ENCODE assay signal across 13 cellular contexts in the genomic region with DNA sequence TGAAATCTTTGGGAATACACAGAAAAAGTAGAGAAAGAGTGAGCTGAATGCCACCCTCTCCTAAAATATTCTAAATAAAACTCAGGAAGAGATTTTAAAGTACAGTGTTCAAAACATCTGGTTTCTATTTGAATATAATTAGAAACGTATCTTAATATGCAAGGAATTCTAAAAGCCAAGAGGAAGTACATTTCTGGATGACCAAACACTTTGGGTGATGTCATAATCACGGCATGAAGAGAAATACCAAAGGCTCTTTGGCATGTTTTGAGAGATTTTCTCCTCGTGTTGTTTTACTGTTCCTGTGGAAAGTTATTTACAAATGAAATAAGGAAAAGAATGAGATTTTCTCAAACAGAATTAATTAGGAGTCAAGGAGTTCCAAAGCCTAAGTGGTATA.
A peak's percentile ranks its signal among the peaks of the same experiment; 100 is the strongest.
DNase-seq lines count a peak whose midpoint lies in the region; ATAC-seq and TF ChIP-seq lines count a peak whose summit lies in the region.
"Had no signal": no experiment of that assay in that cellular context is flagged by ENCODE, and none has a peak within 500 bp of the region (broad histone marks: within the 10 kb centered on the region; RNA-seq: fewer than 3 reads in every experiment).

No MANE protein-coding gene starts in this region.

- BruUV-seq in IMR-90 (replicated peaks; lab: Mats Ljungman, UMichigan), result no TSS peak

- H3K9me1 ChIP-seq in IMR-90 (ENCODE audit: insufficient read depth, low read length), result peaks cover 13% of the 10 kb centered on the region

- H2BK120ac ChIP-seq in IMR-90 (ENCODE audit: low read depth, low read length), result peak overlapping the region; percentile 98

- POLR2A ChIA-PET in IMR-90 (lab: Charles Lee; ENCODE audit: unreplicated experiment), result interaction anchor here (1.1 kb wide), 1 partner anchor 29 kb away, joined by 3 read pairs; no protein-coding TSS in a partner anchor

- peak overlapping the region; percentile 90 for H4K5ac ChIP-seq in IMR-90 (ENCODE audit: low read depth, low read length)

- DNase-seq in AG08396 (ENCODE audit: low spot score), result peak; percentile 63
- DNase-seq in IMR-90, result peak; percentile 97
- DNase-seq in dermis blood vessel endothelial cell, result peak; percentile 66
- peak; percentile 67 to 75 for DNase-seq in lung microvascular endothelial cell (ENCODE audit: low read depth in 2 of 2)
- DNase-seq in stimulated activated CD4-positive, alpha-beta T cell treated with anti-CD3 and anti-CD28 coated beads, Interleukin-2, amount 100 ng/mL, for 24 hours, result no peak
- no peak for DNase-seq in midbrain (lab: John Stamatoyannopoulos, UW)
- DNase-seq: activated CD8-positive, alpha-beta memory T cell treated with anti-CD3 and anti-CD28 coated beads for 24 hours; activated naive CD8-positive, alpha-beta T cell treated with anti-CD3 and anti-CD28 coated beads for 36 hours; CD4-positive, alpha-beta memory T cell; testis had no signal

- peak overlapping the region; percentile 95; the same call in 1 of the 2 replicates for H4K91ac ChIP-seq in IMR-90 (ENCODE audit: insufficient read depth, low read depth, low read length)

- H2BK20ac ChIP-seq in IMR-90 (ENCODE audit: low read depth, low read length), result peak overlapping the region; percentile 92; the same call in 1 of the 2 replicates

- TF ChIP-seq POLR2A in IMR-90 (IDR thresholded peaks at IDR 0.05; ENCODE audit: low read depth, low read length), result no peak

- H3K27ac ChIP-seq in IMR-90 (ENCODE audit: insufficient read depth, low read length), result peak overlapping the region; percentile 94; the same call in 1 of the 2 replicates

- H4K20me1 ChIP-seq in IMR-90 (ENCODE audit: insufficient read depth, low read length), result no peaks in the 10 kb centered on the region

- intact Hi-C loops in IMR-90 (cut with micrococcal nuclease), result loop anchor here (5.0 kb wide), 1 partner anchor 94 kb away; no protein-coding TSS in a partner anchor

- H3K4me2 ChIP-seq in IMR-90 (ENCODE audit: low read depth, low read length), result peak overlapping the region; percentile 76

- TF ChIP-seq RAD21 in IMR-90 (IDR thresholded peaks at IDR 0.05; ENCODE audit: low read length), result no peak

- dilution Hi-C loops in IMR-90 (cut with HindIII; ENCODE audit: low sequenced_read_pairs, unreplicated experiment), result no loop called here

- in situ Hi-C loops in IMR-90 (cut with MboI; ENCODE audit: low sequenced_read_pairs), result no loop called here

- peak overlapping the region; percentile 85 for H3K56ac ChIP-seq in IMR-90 (ENCODE audit: extremely low read depth, insufficient read depth, low read length)

- H2AK9ac ChIP-seq in IMR-90 (replicated peaks; ENCODE audit: low read depth, low read length, poor library complexity), result no peak overlapping the region

- H3K9ac ChIP-seq in IMR-90 (ENCODE audit: low read depth, low read length), result no peak overlapping the region

- ATAC-seq in IMR-90 (ENCODE audit: low read depth), result peak; percentile 86
- ATAC-seq in GM21528 (IDR thresholded peaks at IDR 0.05; ENCODE audit: low FRiP score, unreplicated experiment), result no peak
- ATAC-seq in HG02938 (IDR thresholded peaks at IDR 0.05; ENCODE audit: unreplicated experiment), result no peak
- ATAC-seq: esophagus mucosa had no signal

- no peak for TF ChIP-seq CTCF in IMR-90 (conservative IDR thresholded peaks at IDR 0.05; ENCODE audit: low read depth, low read length)

- peaks cover 17% of the 10 kb centered on the region for H3K4me1 ChIP-seq in IMR-90 (ENCODE audit: control insufficient read depth, insufficient read depth, low read length)
- H3K4me1 ChIP-seq: testis had no signal

- no CpG with 5 or more reads among the region's 3 CpGs for WGBS in IMR-90 (ENCODE audit: extremely low coverage in 2 of 2, insufficient read length in 1 of 2), 2 experiments

- no peaks in the 10 kb centered on the region for H3K36me3 ChIP-seq in IMR-90 (ENCODE audit: control insufficient read depth, insufficient read depth, low read length)

- H3K14ac ChIP-seq in IMR-90 (replicated peaks; ENCODE audit: low read depth, low read length), result peak overlapping the region; percentile 89; the same call in 1 of the 2 replicates

- no peaks in the 10 kb centered on the region for H3K27me3 ChIP-seq in IMR-90 (ENCODE audit: control insufficient read depth, insufficient read depth, low read length)
- H3K27me3 ChIP-seq: testis had no signal

- H3K4ac ChIP-seq in IMR-90 (ENCODE audit: low read depth, low read length), result peak overlapping the region; percentile 95

- no peaks in the 10 kb centered on the region for H3K9me3 ChIP-seq in IMR-90 (ENCODE audit: control insufficient read depth, insufficient read depth, low read length)
- H3K9me3 ChIP-seq: testis had no signal

- H3K4me3 ChIP-seq in IMR-90 (ENCODE audit: insufficient read depth, low read depth, low read length), result no peak overlapping the region
- H3K4me3 ChIP-seq: testis had no signal

- H2BK15ac ChIP-seq in IMR-90 (ENCODE audit: low read depth, low read length), result peak overlapping the region; percentile 99; the same call in 2 of the 3 replicates

- H2AFZ ChIP-seq in IMR-90 (replicated peaks; ENCODE audit: low read length, poor library complexity), result no peak overlapping the region

- H2AK5ac ChIP-seq in IMR-90 (ENCODE audit: low read depth, low read length), result no peak overlapping the region

- 0 out of 4 replicates have a peak, but pooled peaks cover 0 to 5% of the 10 kb centered on the region in 2 experiments for H3K79me1 ChIP-seq in IMR-90 (ENCODE audit: low read depth in 1 of 2, low read length in 2 of 2)

- H3K18ac ChIP-seq in IMR-90 (ENCODE audit: low read depth, low read length), result peak overlapping the region; percentile 90

- H2BK5ac ChIP-seq in IMR-90 (ENCODE audit: low read depth, low read length, poor library complexity, severe bottlenecking), result peak overlapping the region; percentile 94

- peak overlapping the region; percentile 82; the same call in 1 of the 2 replicates for H3K23ac ChIP-seq in IMR-90 (ENCODE audit: low read depth, low read length)

- peak overlapping the region; percentile 95 to 97 for H4K8ac ChIP-seq in IMR-90 (ENCODE audit: low read depth in 2 of 2, low read length in 2 of 2)

- CTCF ChIA-PET in IMR-90 (lab: Yijun Ruan, JAX), result no interaction called here

TF ChIP-seq in IMR-90, 13 proteins besides CTCF, POLR2A, EP300 and RAD21:
- TF ChIP-seq CEBPB (IDR thresholded peaks at IDR 0.05; ENCODE audit: low read depth, low read length) (peak; percentile 76), MAFK (IDR thresholded peaks at IDR 0.05; ENCODE audit: low read depth, low read length) (no peak), SMC3 (IDR thresholded peaks at IDR 0.05; ENCODE audit: low read depth, low read length) (no peak)
TF ChIP-seq in IMR-90: peak in this region for 1.

Comparison
In these comparisons a context has a peak if more than half of its experiments do, and no peak if none do; other contexts are left out.
1. DNase-seq: peak in AG08396 (single experiment), IMR-90 (single experiment), dermis blood vessel endothelial cell (single experiment) and lung microvascular endothelial cell (2 of 2); none in stimulated activated CD4-positive, alpha-beta T cell treated with anti-CD3 and anti-CD28 coated beads, Interleukin-2, amount 100 ng/mL, for 24 hours (0 of 2) and midbrain (single experiment).